Comparison of ENCODE assay signal across 9 cellular contexts in genomic region chr6:45479834-45480696, GRCh38.
DNase-seq lines count a peak whose midpoint lies in the region; ATAC-seq, FAIRE-seq and TF ChIP-seq lines count a peak whose summit lies in the region.
"Had no signal": no experiment of that assay in that cellular context is flagged by ENCODE, and none has a peak within 500 bp of the region (broad histone marks: within the 10 kb centered on the region; RNA-seq: fewer than 3 reads in every experiment).

No MANE protein-coding gene starts in this region.

- H3K4me1 ChIP-seq in small intestine (ENCODE audit: control insufficient read depth in 2 of 2, insufficient read depth in 1 of 2, low read depth in 1 of 2, low read length in 1 of 2) = peaks cover 0 to 8% of the 10 kb centered on the region in 2 donors
- H3K4me1 ChIP-seq in PC-3 (ENCODE audit: insufficient read depth, low read length) = peaks cover 23% of the 10 kb centered on the region

- BruUV-seq in PC-3 (replicated peaks; lab: Mats Ljungman, UMichigan) = no TSS peak

- H3K9me2 ChIP-seq in PC-3 (replicated peaks; ENCODE audit: low read length) = no peaks in the 10 kb centered on the region

- H3K9ac ChIP-seq in PC-3 (ENCODE audit: low read length) = no peak overlapping the region

- CTCF ChIA-PET in PC-3 (lab: Charles Lee) = no interaction called here

- no peak overlapping the region for H3K4me3 ChIP-seq in small intestine (ENCODE audit: low read depth in 1 of 2, low read length in 2 of 2)
- H3K4me3 ChIP-seq in PC-3 (ENCODE audit: low read length) = no peak overlapping the region

- TF ChIP-seq CTCF in PC-3 (conservative IDR thresholded peaks at IDR 0.05; ENCODE audit: low read depth, low read length) = no peak

- H3K9me3 ChIP-seq in small intestine (ENCODE audit: control insufficient read depth, low read depth) = no peaks in the 10 kb centered on the region
- no peaks in the 10 kb centered on the region for H3K9me3 ChIP-seq in PC-3 (ENCODE audit: low read length)

- no peak overlapping the region for H3K4me2 ChIP-seq in PC-3 (ENCODE audit: low read length)

- DNase-seq in EH (ENCODE audit: low read depth) = peak; percentile 58
- peak; percentile 41 for DNase-seq in KG1 (lab: John Stamatoyannopoulos, UW)
- DNase-seq in glomerular visceral epithelial cell (ENCODE audit: extremely low spot score) = peak; percentile 51
- no peak for DNase-seq in NCI-H2107 treated with DMSO at 0.1 percent for 48 hours (lab: John Stamatoyannopoulos, UW; ENCODE audit: unreplicated experiment)
- no peak for DNase-seq in small intestine
- DNase-seq in NCI-H1105 treated with DMSO at 0.1 percent for 48 hours (lab: John Stamatoyannopoulos, UW) = no peak
- DNase-seq in PC-3 = no peak

- no peak for FAIRE-seq in small intestine (lab: Jason Lieb, UNC)
- FAIRE-seq: colon had no signal

- no peaks in the 10 kb centered on the region for H4K20me1 ChIP-seq in PC-3 (ENCODE audit: low read length)

- intact Hi-C loops in PC-3 (cut with micrococcal nuclease) = no loop called here

- POLR2A ChIA-PET in PC-3 (lab: Charles Lee; ENCODE audit: unreplicated experiment) = no interaction called here

- ATAC-seq in GM21447 (IDR thresholded peaks at IDR 0.05; ENCODE audit: unreplicated experiment) (peak; percentile 88), PC-3 (no peak)

- H2AFZ ChIP-seq in PC-3 (ENCODE audit: low read length) = no peak overlapping the region

- H3K36me3 ChIP-seq in small intestine (ENCODE audit: control insufficient read depth in 2 of 2, insufficient read depth in 2 of 2, low read length in 2 of 2) (no peaks in the 10 kb centered on the region), PC-3 (ENCODE audit: low read depth, low read length) (peaks cover 9% of the 10 kb centered on the region)

- WGBS in small intestine, 3 donors = 42 to 54% (median 46%) methylated on average over 7 of the region's 7 CpGs

- H3K27ac ChIP-seq in small intestine (ENCODE audit: low read depth in 1 of 2, low read length in 1 of 2) (no peak overlapping the region), PC-3 (ENCODE audit: low read length) (no peak overlapping the region)

- H3K27me3 ChIP-seq in small intestine (ENCODE audit: control insufficient read depth in 2 of 2, insufficient read depth in 2 of 2, low read length in 2 of 2) (no peaks in the 10 kb centered on the region), PC-3 (ENCODE audit: low read length) (no peaks in the 10 kb centered on the region)

- H3F3A ChIP-seq in PC-3 (ENCODE audit: low read length, unreplicated experiment) = no peaks in the 10 kb centered on the region

- H3K79me2 ChIP-seq in PC-3 (ENCODE audit: low read length) = peaks cover 10% of the 10 kb centered on the region; the same call in 1 of the 2 replicates

Comparison
In these comparisons a context has a peak if more than half of its experiments do, and no peak if none do; other contexts are left out.
1. DNase-seq: peak in EH (single experiment), KG1 (single experiment) and glomerular visceral epithelial cell (single experiment); none in NCI-H2107 treated with DMSO at 0.1 percent for 48 hours (single experiment), small intestine (single experiment), NCI-H1105 treated with DMSO at 0.1 percent for 48 hours (single experiment) and PC-3 (single experiment).